18 cellular contexts compared by ENCODE assay signal in genomic region chr3:36923981-36924747, GRCh38. TPM values are rescaled to one million over a fixed set of nuclear protein-coding genes. Genes with fewer than 3 reads are reported as not detected.
DNase-seq lines count a peak whose midpoint lies in the region; ATAC-seq and TF ChIP-seq lines count a peak whose summit lies in the region.
"Had no signal": no experiment of that assay in that cellular context is flagged by ENCODE, and none has a peak within 500 bp of the region (broad histone marks: within the 10 kb centered on the region; RNA-seq: fewer than 3 reads in every experiment).

No MANE protein-coding gene starts in this region.

- H3K4me1 Mint-ChIP-seq in IgD-negative memory B cell (peaks cover 18 to 34% (median 32%) of the 10 kb centered on the region in 3 donors), activated B cell treated with CpG ODN at 0.5 μM for 24 hours (peaks cover 53% of the 10 kb centered on the region), nephron (peaks cover 30% of the 10 kb centered on the region)

- no peaks in the 10 kb centered on the region for H3K27me3 ChIP-seq in BLaER1
- H3K27me3 ChIP-seq: body of pancreas, colonic mucosa, gastrocnemius medialis had no signal

- peaks cover 24% of the 10 kb centered on the region for H3K36me3 ChIP-seq in BLaER1
- H3K36me3 ChIP-seq: colonic mucosa, gastrocnemius medialis had no signal

- CTCF ChIA-PET in activated B cell treated with CpG ODN at 0.5 μM for 24 hours (lab: Charles Lee), result interaction anchor here (1.4 to 3.0 kb wide), 8 partner anchors 11 to 55 kb away, joined by 4 to 11 read pairs (median 6); no protein-coding TSS in a partner anchor

- intact Hi-C loops in activated B cell treated with CpG ODN at 0.5 μM for 24 hours (cut with micrococcal nuclease), result loop anchor here (1.0 kb wide), 2 partner anchors 21 to 34 kb away; partner anchors contain the start of gene TRANK1

- no peak for TF ChIP-seq CTCF in activated B cell treated with CpG ODN at 0.5 μM for 24 hours (IDR thresholded peaks at IDR 0.05)
- TF ChIP-seq CTCF in nephron (IDR thresholded peaks at IDR 0.05; ENCODE audit: unreplicated experiment in 3 of 3), result no peak

- H3K27ac ChIP-seq in BLaER1, result peak overlapping the region; percentile 63
- H3K27ac ChIP-seq: body of pancreas, colonic mucosa, gastrocnemius medialis, SK-N-MC had no signal

- ATAC-seq in activated B cell treated with CpG ODN at 0.5 μM for 24 hours (ENCODE audit: low read depth) (peak; percentile 7), GM21825 (IDR thresholded peaks at IDR 0.05; ENCODE audit: unreplicated experiment) (no peak)
- ATAC-seq: body of pancreas, gastrocnemius medialis had no signal

- H3K9me3 Mint-ChIP-seq in IgD-negative memory B cell (peaks cover 4 to 8% (median 6%) of the 10 kb centered on the region in 3 donors), activated B cell treated with CpG ODN at 0.5 μM for 24 hours (peaks cover 7% of the 10 kb centered on the region), nephron (peaks cover 3% of the 10 kb centered on the region)

- peak overlapping the region in 3 of 4 donors; percentile 31 to 92 (median 90) for H3K4me3 Mint-ChIP-seq in IgD-negative memory B cell
- H3K4me3 Mint-ChIP-seq in activated B cell treated with CpG ODN at 0.5 μM for 24 hours, result peak overlapping the region; percentile 85
- peak overlapping the region; percentile 62 to 83 (median 65) for H3K4me3 Mint-ChIP-seq in nephron
- H3K4me3 Mint-ChIP-seq: activated naive CD4-positive, alpha-beta T cell treated with anti-CD3 and anti-CD28 coated beads, Interleukin-2, amount 50 U/mL, for 24 hours had no signal

- no peaks in the 10 kb centered on the region for H3K36me3 Mint-ChIP-seq in IgD-negative memory B cell
- H3K36me3 Mint-ChIP-seq in activated B cell treated with CpG ODN at 0.5 μM for 24 hours (ENCODE audit: low read depth), result peaks cover 14% of the 10 kb centered on the region
- peaks cover 9% of the 10 kb centered on the region for H3K36me3 Mint-ChIP-seq in nephron (ENCODE audit: low read depth)

- no peaks in the 10 kb centered on the region for H4K20me1 ChIP-seq in BLaER1

- H3K27ac Mint-ChIP-seq in IgD-negative memory B cell (peak overlapping the region in 2 of 3 donors; percentile 13 to 40), activated B cell treated with CpG ODN at 0.5 μM for 24 hours (peak overlapping the region; percentile 87), nephron (peak overlapping the region; percentile 56 to 74 (median 69))
- H3K27ac Mint-ChIP-seq: activated naive CD4-positive, alpha-beta T cell treated with anti-CD3 and anti-CD28 coated beads, Interleukin-2, amount 50 U/mL, for 24 hours; stimulated activated naive CD8-positive, alpha-beta T cell treated with anti-CD3 and anti-CD28 coated beads, Interleukin-15, Interleukin-2, amounts not matched to agents 100 ng/mL and 50 ng/mL, for 24 hours had no signal

- H3K9me3 ChIP-seq in BLaER1, result peaks cover 28% of the 10 kb centered on the region
- H3K9me3 ChIP-seq: body of pancreas, colonic mucosa, gastrocnemius medialis had no signal

- H3K4me1 ChIP-seq in BLaER1, result peaks cover 42% of the 10 kb centered on the region
- H3K4me1 ChIP-seq: colonic mucosa, gastrocnemius medialis had no signal

- POLR2A ChIA-PET in activated B cell treated with CpG ODN at 0.5 μM for 24 hours (lab: Charles Lee), result interaction anchor here (1.0 to 3.0 kb wide), 6 partner anchors 12 to 68 kb away, joined by 3 to 20 read pairs (median 14); partner anchors contain the start of genes EPM2AIP1 and MLH1

- H3K9ac ChIP-seq in BLaER1, result peak overlapping the region; percentile 23; the same call in 1 of the 2 replicates

- H3K27me3 Mint-ChIP-seq in IgD-negative memory B cell (peaks cover 3% of the 10 kb centered on the region), activated B cell treated with CpG ODN at 0.5 μM for 24 hours (no peaks in the 10 kb centered on the region), nephron (ENCODE audit: low read depth) (no peaks in the 10 kb centered on the region)
- H3K27me3 Mint-ChIP-seq: activated naive CD4-positive, alpha-beta T cell treated with anti-CD3 and anti-CD28 coated beads, Interleukin-2, amount 50 U/mL, for 24 hours; stimulated activated naive CD8-positive, alpha-beta T cell treated with anti-CD3 and anti-CD28 coated beads, Interleukin-15, Interleukin-2, amounts not matched to agents 100 ng/mL and 50 ng/mL, for 24 hours had no signal

- H3K4me2 ChIP-seq in BLaER1, result peak overlapping the region; percentile 77

- peak overlapping the region; percentile 37; the same call in 1 of the 2 replicates for H3K4me3 ChIP-seq in BLaER1
- H3K4me3 ChIP-seq: body of pancreas, colonic mucosa, gastrocnemius medialis, SK-N-MC had no signal

- DNase-seq in activated B cell treated with CpG ODN at 0.5 μM for 24 hours (no peak), COLO829 (ENCODE audit: low spot score) (no peak), occipital lobe (lab: John Stamatoyannopoulos, UW) (no peak)
- no peak for DNase-seq in effector CD4-positive, alpha-beta T cell
- DNase-seq: activated T-cell treated with anti-CD3 and anti-CD28 coated beads, Interleukin-2, amount 50 U/mL, for 1 hour; colonic mucosa; gastrocnemius medialis; naive thymus-derived CD4-positive, alpha-beta T cell; NCI-H1105 treated with DMSO at 0.1 percent for 48 hours; NCI-H526 had no signal

RNA-seq across cellular contexts. Expression of gene TRANK1, which starts 20.7 kb away (rescaled TPM):
- 27.7 TPM for polyA plus RNA-seq in IgD-negative memory B cell
- 109 and 135 TPM in 2 replicates for total RNA-seq in activated B cell treated with CpG ODN at 0.5 μM for 24 hours
- total RNA-seq in occipital lobe, result 12.6 TPM

Comparison
In these comparisons a context has a peak if more than half of its experiments do, and no peak if none do; other contexts are left out.
1. H3K27ac Mint-ChIP-seq: peak in every context shown above with its lines; median percentile 87 in activated B cell treated with CpG ODN at 0.5 μM for 24 hours; 69 in nephron; 26 in IgD-negative memory B cell.